14 cellular contexts compared by ENCODE assay signal in genomic region chr17:14904406-14904805, GRCh38.
"Had no signal": no experiment of that assay in that cellular context is flagged by ENCODE, and none has a peak within 500 bp of the region (broad histone marks: within the 10 kb centered on the region; RNA-seq: fewer than 3 reads in every experiment).

No MANE protein-coding gene starts in this region.

- ATAC-seq: activated CD4-positive, alpha-beta T cell treated with anti-CD3 and anti-CD28 coated beads for 36 hours had no signal

- H3K4me1 ChIP-seq: sigmoid colon, tibial artery had no signal

- H3K4me3 ChIP-seq: coronary artery, sigmoid colon, tibial artery had no signal

- H3K9me3 ChIP-seq: sigmoid colon, tibial artery had no signal

- H3K27ac ChIP-seq: coronary artery, sigmoid colon, tibial artery had no signal

- H3K36me3 ChIP-seq: sigmoid colon, tibial artery had no signal

- DNase-seq: activated CD4-positive, alpha-beta T cell treated with anti-CD3 and anti-CD28 coated beads for 36 hours; activated CD4-positive, alpha-beta T cell treated with anti-CD3 and anti-CD28 coated beads, Interleukin-2, amount 50 U/mL, for 48 hours; activated T-cell treated with anti-CD3 and anti-CD28 coated beads for 4 hours; amniotic stem cell; central memory CD4-positive, alpha-beta T cell; mesendoderm; sigmoid colon; stimulated activated CD4-positive, alpha-beta T cell treated with anti-CD3 and anti-CD28 coated beads, Interleukin-12 subunit alpha, Interleukin-12 subunit beta, amount 100 ng/mL, for 4 hours; stimulated activated CD4-positive, alpha-beta T cell treated with anti-CD3 and anti-CD28 coated beads, Interleukin-2, amount 100 ng/mL, for 24 hours; stimulated activated naive CD4-positive, alpha-beta T cell treated with Interleukin-2 at 50 U/mL for 16 hours; substantia nigra; SW 1271; tibial artery had no signal

- H3K27me3 ChIP-seq: sigmoid colon, tibial artery had no signal
